1 cellular context compared by ENCODE assay signal in genomic region chr1:108816049-108816882, GRCh38.
TF ChIP-seq lines count a peak whose summit lies in the region.

No MANE protein-coding gene starts in this region.

TF ChIP-seq in K562, 482 proteins besides CTCF, POLR2A, EP300 and RAD21 (continued from another document):
- TF ChIP-seq MGA (IDR thresholded peaks at IDR 0.05) (peak; percentile 19; the same call in 1 of the 2 replicates), CBFA2T2 (conservative IDR thresholded peaks at IDR 0.05) (peak; percentile 55), NRF1 (conservative IDR thresholded peaks at IDR 0.05 in 1 of 2, IDR thresholded peaks at IDR 0.05 in 1 of 2) (peak; percentile 52 to 61; a peak in 3 of 4 replicates), YY1 (IDR thresholded peaks at IDR 0.05; ENCODE audit: borderline replicate concordance in 1 of 3, control insufficient read depth in 1 of 3, extremely low read depth in 1 of 3, insufficient read depth in 3 of 3, insufficient read length in 1 of 3, insufficient replicate concordance in 2 of 3, low read depth in 1 of 3, low read length in 2 of 3) (peak in 1 of 3 experiments; percentile 62), SMARCB1 (IDR thresholded peaks at IDR 0.05; ENCODE audit: insufficient read length, low read depth) (no peak)
TF ChIP-seq in K562: peak in this region for 44.
